20 cellular contexts compared by ENCODE assay signal in the genomic region with DNA sequence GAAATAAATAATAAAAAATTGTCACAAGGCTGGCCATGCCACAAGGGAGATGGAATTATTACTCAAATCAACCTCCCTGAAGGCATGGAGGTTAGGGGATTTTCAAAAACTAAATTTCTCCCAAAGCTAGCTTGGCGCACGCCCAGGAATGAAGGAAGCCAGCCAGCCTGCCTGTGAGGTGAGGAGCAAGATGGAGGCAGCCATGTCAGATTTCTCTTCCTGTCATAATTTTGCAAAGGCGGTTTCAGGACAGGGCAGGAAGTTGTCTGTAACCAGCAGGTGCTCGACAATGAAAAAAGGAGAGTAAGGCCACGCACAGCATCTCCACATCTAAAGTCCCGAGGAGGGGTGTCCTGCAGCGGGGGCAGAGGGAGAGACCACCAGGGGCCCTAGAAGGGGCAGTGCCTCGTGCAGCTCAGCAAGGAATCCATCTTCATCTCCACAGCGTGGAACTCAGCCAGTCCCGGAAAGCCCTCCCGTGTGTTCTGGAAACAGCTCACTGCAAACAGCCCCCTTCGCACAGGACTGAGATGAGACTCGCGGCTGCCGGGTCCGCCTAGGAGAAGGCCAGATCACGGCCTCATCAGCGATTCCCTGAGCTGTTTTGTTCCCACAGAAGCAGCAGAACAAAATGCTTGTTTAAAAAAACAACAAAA. TPM values are rescaled to one million over a fixed set of nuclear protein-coding genes. Genes with fewer than 3 reads are reported as not detected.
A peak's percentile ranks its signal among the peaks of the same experiment; 100 is the strongest.
DNase-seq lines count a peak whose midpoint lies in the region; ATAC-seq and TF ChIP-seq lines count a peak whose summit lies in the region.
"Had no signal": no experiment of that assay in that cellular context is flagged by ENCODE, and none has a peak within 500 bp of the region (broad histone marks: within the 10 kb centered on the region; RNA-seq: fewer than 3 reads in every experiment).

No MANE protein-coding gene starts in this region.

- no peaks in the 10 kb centered on the region for H4K20me1 ChIP-seq in GM23338 (replicated peaks; ENCODE audit: insufficient read depth)

- H3K4me1 Mint-ChIP-seq in GM23338 = peaks cover 56% of the 10 kb centered on the region
- H3K4me1 Mint-ChIP-seq in activated naive CD8-positive, alpha-beta T cell treated with anti-CD3 and anti-CD28 coated beads for 36 hours = peaks cover 6% of the 10 kb centered on the region
- H3K4me1 Mint-ChIP-seq in nephron = peaks cover 39% of the 10 kb centered on the region

- 0 out of 2 replicates have a peak, but pooled peaks cover 6% of the 10 kb centered on the region for H3F3A ChIP-seq in GM23338 (replicated peaks; ENCODE audit: low read depth)

- H3K79me2 ChIP-seq in GM23338 (replicated peaks; ENCODE audit: insufficient read depth) = no peaks in the 10 kb centered on the region

- no peaks in the 10 kb centered on the region for H3K27me3 ChIP-seq in GM23338 (ENCODE audit: insufficient read depth)
- H3K27me3 ChIP-seq in spleen (replicated peaks in 1 of 7) = peaks cover 0 to 19% (median 0%) of the 10 kb centered on the region in 7 donors
- H3K27me3 ChIP-seq: ascending aorta, vagina had no signal

- H3K27me3 Mint-ChIP-seq in GM23338 (ENCODE audit: insufficient read depth, low read depth, poor library complexity) (peaks cover 29% of the 10 kb centered on the region), nephron (ENCODE audit: low read depth) (peaks cover 29% of the 10 kb centered on the region)
- no peaks in the 10 kb centered on the region for H3K27me3 Mint-ChIP-seq in activated naive CD8-positive, alpha-beta T cell treated with anti-CD3 and anti-CD28 coated beads for 36 hours
- H3K27me3 Mint-ChIP-seq: IgD-negative memory B cell had no signal

- peak overlapping the region; percentile 83 for H2AFZ ChIP-seq in GM23338
- H2AFZ ChIP-seq: PC-9 had no signal

- H3K9me3 Mint-ChIP-seq in GM23338 = peaks cover 26% of the 10 kb centered on the region
- peaks cover 14% of the 10 kb centered on the region for H3K9me3 Mint-ChIP-seq in activated naive CD8-positive, alpha-beta T cell treated with anti-CD3 and anti-CD28 coated beads for 36 hours
- H3K9me3 Mint-ChIP-seq in nephron = peaks cover 7% of the 10 kb centered on the region

- H3K27ac ChIP-seq in GM23338 (ENCODE audit: low read depth) = peak overlapping the region; percentile 74
- no peak overlapping the region for H3K27ac ChIP-seq in spleen
- H3K27ac ChIP-seq: ascending aorta, left lung, PC-9, vagina had no signal

- H3K4me3 Mint-ChIP-seq in GM23338 (no peak overlapping the region), nephron (peak overlapping the region in 1 of 3 experiments; percentile 45)
- no peak overlapping the region for H3K4me3 Mint-ChIP-seq in activated naive CD8-positive, alpha-beta T cell treated with anti-CD3 and anti-CD28 coated beads for 36 hours
- H3K4me3 Mint-ChIP-seq: IgD-negative memory B cell had no signal

- DNase-seq in NCI-H82 (lab: John Stamatoyannopoulos, UW) (peak; percentile 36), NCI-H82 treated with DMSO at 0.1 percent for 48 hours (lab: John Stamatoyannopoulos, UW; ENCODE audit: unreplicated experiment) (no peak), GM23338 (ENCODE audit: low spot score) (no peak), spleen (no peak), Ammon's horn (ENCODE audit: low spot score) (no peak)
- DNase-seq in activated naive CD8-positive, alpha-beta T cell treated with anti-CD3 and anti-CD28 coated beads for 36 hours = no peak
- DNase-seq: activated T-cell treated with anti-CD3 and anti-CD28 coated beads, Interleukin-2, amount 50 U/mL, for 48 hours; dermis blood vessel endothelial cell; hypothalamus; left lung; NCI-H1092 treated with DMSO at 0.1 percent for 48 hours; NCI-H446; PC-9; stimulated activated CD4-positive, alpha-beta T cell treated with anti-CD3 and anti-CD28 coated beads, Interleukin-4, amount 100 ng/mL, for 4 hours had no signal

- 40 to 53% (median 42%) methylated on average over 14 to 18 of the region's 18 CpGs for WGBS in spleen, 5 donors

- ATAC-seq in GM23338 = no peak
- ATAC-seq in GM18868 (IDR thresholded peaks at IDR 0.05; ENCODE audit: unreplicated experiment) = no peak
- ATAC-seq: left lung, sciatic nerve had no signal

- TF ChIP-seq CTCF in GM23338 (conservative IDR thresholded peaks at IDR 0.05; ENCODE audit: low read depth in 2 of 2) = no peak
- TF ChIP-seq CTCF in nephron (IDR thresholded peaks at IDR 0.05; ENCODE audit: unreplicated experiment in 3 of 3) = no peak
- TF ChIP-seq CTCF in spleen (IDR thresholded peaks at IDR 0.05 in 8 of 11, conservative IDR thresholded peaks at IDR 0.05 in 3 of 11) = no peak

- no peaks in the 10 kb centered on the region for H3K9me2 ChIP-seq in GM23338 (ENCODE audit: insufficient read depth)

- intact Hi-C loops in spleen (cut with DNase I; ENCODE audit: low total_unique reads) = no loop called here

- H3K27ac Mint-ChIP-seq in GM23338 (peak overlapping the region; percentile 27; the same call in 1 of the 2 replicates), nephron (peak overlapping the region; percentile 87 to 98 (median 91))
- peak overlapping the region; percentile 60 for H3K27ac Mint-ChIP-seq in activated naive CD8-positive, alpha-beta T cell treated with anti-CD3 and anti-CD28 coated beads for 36 hours

- TF ChIP-seq POLR2A in spleen (IDR thresholded peaks at IDR 0.05) = no peak

- H3K36me3 Mint-ChIP-seq in GM23338 (ENCODE audit: low read depth) (peaks cover 22% of the 10 kb centered on the region), nephron (ENCODE audit: low read depth) (no peaks in the 10 kb centered on the region)
- H3K36me3 Mint-ChIP-seq in activated naive CD8-positive, alpha-beta T cell treated with anti-CD3 and anti-CD28 coated beads for 36 hours = peaks cover 5% of the 10 kb centered on the region

- peaks cover 61% of the 10 kb centered on the region for H3K4me1 ChIP-seq in GM23338 (ENCODE audit: insufficient read depth)
- peaks cover 0 to 7% (median 0%) of the 10 kb centered on the region in 6 donors for H3K4me1 ChIP-seq in spleen
- H3K4me1 ChIP-seq: ascending aorta had no signal

- no peak overlapping the region; the same call in 1 of the 2 replicates for H3K4me2 ChIP-seq in GM23338
- H3K4me2 ChIP-seq: PC-9 had no signal

- H3K4me3 ChIP-seq in GM23338 (no peak overlapping the region), spleen (no peak overlapping the region)
- H3K4me3 ChIP-seq: ascending aorta, left lung, PC-9, vagina had no signal

- H3K9me3 ChIP-seq in spleen = peaks cover 3 to 25% (median 23%) of the 10 kb centered on the region in 8 donors

- peaks cover 9% of the 10 kb centered on the region for H3K36me3 ChIP-seq in GM23338 (ENCODE audit: insufficient read depth)
- no peaks in the 10 kb centered on the region for H3K36me3 ChIP-seq in spleen
- H3K36me3 ChIP-seq: ascending aorta, left lung, vagina had no signal

RNA-seq across cellular contexts. Expression of a gene that starts 47.8 kb away (rescaled TPM):
- total RNA-seq in GM23338 (2014; rRNA removed; shearing (Covaris generic)) = 328 and 386 TPM in 2 replicates
- 107 and 109 TPM in 2 replicates for polyA plus RNA-seq in GM23338 (2016; fragmentation: Nextera tagmentation; extraction: Ambion mirVana)
- 100 to 1,000 TPM; 298 to 301 TPM for total RNA-seq in activated naive CD8-positive, alpha-beta T cell treated with anti-CD3 and anti-CD28 coated beads for 36 hours
- total RNA-seq in spleen = 10 to 100 TPM in 6 of 7 donors, 1 to 10 TPM in 1; 9.8 to 30.6 (median 18.5) TPM
- 1 to 10 TPM; 2.5 to 7.3 (median 5.1) TPM for polyA plus RNA-seq in spleen

RNA-seq across cellular contexts. Expression of a gene that starts 55.7 kb away (rescaled TPM):
- total RNA-seq in GM23338 (2014; rRNA removed; shearing (Covaris generic)) = 36.5 and 41.1 TPM in 2 replicates
- polyA plus RNA-seq in GM23338 (2016; fragmentation: Nextera tagmentation; extraction: Ambion mirVana) = 23.0 and 25.2 TPM in 2 replicates
- total RNA-seq in activated naive CD8-positive, alpha-beta T cell treated with anti-CD3 and anti-CD28 coated beads for 36 hours = 10 to 100 TPM; 75.7 to 77.5 TPM
- 10 to 100 TPM; 46.7 to 91.7 (median 58.4) TPM for total RNA-seq in spleen
- 10 to 100 TPM; 30.2 to 58.0 (median 55.4) TPM for polyA plus RNA-seq in spleen

Comparison
In these comparisons a context has a peak if more than half of its experiments do, and no peak if none do; other contexts are left out.
1. H3K27ac Mint-ChIP-seq: peak in every context shown above with its lines; median percentile 91 in nephron; 60 in activated naive CD8-positive, alpha-beta T cell treated with anti-CD3 and anti-CD28 coated beads for 36 hours; 27 in GM23338.
2. RNA of a gene that starts 47.8 kb away (total RNA-seq): 328 to 386 TPM in GM23338 and 298 to 301 TPM in activated naive CD8-positive, alpha-beta T cell treated with anti-CD3 and anti-CD28 coated beads for 36 hours; 9.8 to 30.6 TPM in spleen; every median in the first group is over 4 times any median in the second.